24 cellular contexts compared by ENCODE assay signal in the genomic region with DNA sequence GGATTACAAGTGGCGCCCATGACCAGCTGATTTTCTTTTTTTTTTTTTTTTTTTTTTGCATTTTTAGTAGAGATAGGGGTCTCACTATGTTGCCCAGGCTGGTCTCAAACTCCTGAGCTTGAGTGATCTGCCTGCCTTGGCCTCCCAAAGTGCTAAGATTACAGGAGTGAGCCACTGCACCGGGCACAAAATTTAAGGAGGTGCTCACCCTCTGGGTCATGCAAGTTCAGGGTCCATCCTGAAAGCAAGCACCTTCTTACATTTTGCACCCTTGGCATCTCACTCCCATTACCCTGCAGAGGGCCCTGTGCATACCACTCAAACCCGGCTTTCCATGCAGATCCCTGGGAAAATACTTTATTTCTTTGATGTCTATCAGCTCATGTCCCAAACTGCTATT.
"Had no signal": no experiment of that assay in that cellular context is flagged by ENCODE, and none has a peak within 500 bp of the region (broad histone marks: within the 10 kb centered on the region; RNA-seq: fewer than 3 reads in every experiment).

No MANE protein-coding gene starts in this region.

- H3K4me3 ChIP-seq: cardiac muscle cell, SK-N-MC had no signal

- H3K4me3 Mint-ChIP-seq: activated CD4-positive, alpha-beta memory T cell treated with anti-CD3 and anti-CD28 coated beads for 36 hours; activated CD4-positive, alpha-beta T cell treated with anti-CD3 and anti-CD28 coated beads, Interleukin-2, amount 10 ng/mL, durations not matched to agents 7 days and 5 days; activated naive CD8-positive, alpha-beta T cell; activated T-cell treated with anti-CD3 and anti-CD28 coated beads, Interleukin-2, amount 50 U/mL, for 4 hours; T-cell had no signal

- ATAC-seq: activated T-cell treated with anti-CD3 and anti-CD28 coated beads, Interleukin-2, amount 50 U/mL, for 4 hours; T-cell had no signal

- H3K4me1 Mint-ChIP-seq: activated CD4-positive, alpha-beta T cell treated with anti-CD3 and anti-CD28 coated beads, Interleukin-2, amount 10 ng/mL, durations not matched to agents 7 days and 5 days; T-cell had no signal

- H3K9me3 Mint-ChIP-seq: activated CD4-positive, alpha-beta memory T cell treated with anti-CD3 and anti-CD28 coated beads for 36 hours; activated CD4-positive, alpha-beta T cell treated with anti-CD3 and anti-CD28 coated beads, Interleukin-2, amount 10 ng/mL, durations not matched to agents 7 days and 5 days; activated T-cell treated with anti-CD3 and anti-CD28 coated beads, Interleukin-2, amount 50 U/mL, for 4 hours; T-cell had no signal

- H3K4me2 ChIP-seq: KMS-11 had no signal

- H3K27me3 ChIP-seq: brain microvascular endothelial cell, cardiac muscle cell had no signal

- H3K27ac Mint-ChIP-seq: activated CD4-positive, alpha-beta memory T cell treated with anti-CD3 and anti-CD28 coated beads for 36 hours; activated CD4-positive, alpha-beta T cell treated with anti-CD3 and anti-CD28 coated beads, Interleukin-2, amount 10 ng/mL, durations not matched to agents 7 days and 5 days; activated naive CD8-positive, alpha-beta T cell; T-cell had no signal

- H3K27ac ChIP-seq: brain microvascular endothelial cell, cardiac muscle cell, KMS-11, SK-N-MC, VCaP had no signal

- H3K36me3 ChIP-seq: brain microvascular endothelial cell, cardiac muscle cell had no signal

- H3K27me3 Mint-ChIP-seq: activated CD4-positive, alpha-beta T cell treated with anti-CD3 and anti-CD28 coated beads, Interleukin-2, amount 10 ng/mL, durations not matched to agents 7 days and 5 days had no signal

- DNase-seq: activated CD4-positive, alpha-beta memory T cell treated with anti-CD3 and anti-CD28 coated beads for 36 hours; activated CD4-positive, alpha-beta T cell treated with anti-CD3 and anti-CD28 coated beads, Interleukin-2, amount 10 ng/mL, durations not matched to agents 7 days and 5 days; activated CD4-positive, CD25-positive, alpha-beta regulatory T cell; activated CD8-positive, alpha-beta memory T cell treated with anti-CD3 and anti-CD28 coated beads for 24 hours; activated effector memory CD4-positive, alpha-beta T cell treated with anti-CD3 and anti-CD28 coated beads, Interleukin-2, amount 50 U/mL, for 16 hours; activated naive CD4-positive, alpha-beta T cell treated with Interleukin-2 at 50 U/mL for 16 hours; activated T-cell treated with anti-CD3 and anti-CD28 coated beads, Interleukin-2, amount 50 U/mL, for 4 hours; brain microvascular endothelial cell; NCI-H1092 treated with DMSO at 0.1 percent for 48 hours; NCI-H1417 treated with DMSO at 0.1 percent for 48 hours; NCI-H1694; NCI-H2029; NCI-H2107; NCI-H510A treated with DMSO at 0.1 percent for 48 hours; NCI-H69; NK-92 treated with Interleukin-12 subunit alpha and Interleukin-12 subunit beta, amount 100 ng/mL, for 24 hours; T-cell; T-helper 2 cell; T1000 had no signal

- H3K36me3 Mint-ChIP-seq: activated CD4-positive, alpha-beta memory T cell treated with anti-CD3 and anti-CD28 coated beads for 36 hours; activated naive CD8-positive, alpha-beta T cell; T-cell had no signal
